In genomic region chr1:2642131-2642559, GRCh38 we compare ENCODE assay signal across 8 cellular contexts. TPM values are rescaled to one million over a fixed set of nuclear protein-coding genes. Genes with fewer than 3 reads are reported as not detected.
DNase-seq lines count a peak whose midpoint lies in the region; ATAC-seq and TF ChIP-seq lines count a peak whose summit lies in the region.

No MANE protein-coding gene starts in this region.

- ATAC-seq in heart right ventricle, result peak in 4 of 8 donors; percentile 7 to 26 (median 14)
- no peak for ATAC-seq in left ventricle myocardium superior
- ATAC-seq in body of pancreas, result peak; percentile 2
- no peak for ATAC-seq in GM19397 (IDR thresholded peaks at IDR 0.05; ENCODE audit: unreplicated experiment)
- no peak for ATAC-seq in GM19467 (IDR thresholded peaks at IDR 0.05; ENCODE audit: unreplicated experiment)

- peak overlapping the region; percentile 87 for H3K4me2 ChIP-seq in mesendoderm (ENCODE audit: low read length)

- peak overlapping the region; percentile 78 for H3K18ac ChIP-seq in mesendoderm (ENCODE audit: low read length)

- H3K79me2 ChIP-seq in mesendoderm (ENCODE audit: control insufficient read depth, insufficient read depth, low read length), result no peaks in the 10 kb centered on the region

- peak overlapping the region; percentile 66 for H3K23ac ChIP-seq in mesendoderm (ENCODE audit: low read length)

- no peaks in the 10 kb centered on the region for H3K27me3 ChIP-seq in heart right ventricle
- H3K27me3 ChIP-seq in body of pancreas, result no peaks in the 10 kb centered on the region
- H3K27me3 ChIP-seq in mesendoderm (ENCODE audit: insufficient read depth, low read length, poor library complexity), result no peaks in the 10 kb centered on the region
- no peaks in the 10 kb centered on the region for H3K27me3 ChIP-seq in vagina

- H3K36me3 ChIP-seq in heart right ventricle (no peaks in the 10 kb centered on the region), body of pancreas (replicated peaks in 1 of 2; ENCODE audit: insufficient read depth in 1 of 2, low read depth in 2 of 2) (no peaks in the 10 kb centered on the region), mesendoderm (ENCODE audit: control insufficient read depth, insufficient read depth, low read length) (no peaks in the 10 kb centered on the region), vagina (no peaks in the 10 kb centered on the region)

- no peak overlapping the region for H2AK5ac ChIP-seq in mesendoderm (ENCODE audit: low read length)

- TF ChIP-seq CTCF in heart right ventricle (IDR thresholded peaks at IDR 0.05) (no peak), body of pancreas (IDR thresholded peaks at IDR 0.05) (no peak), vagina (IDR thresholded peaks at IDR 0.05) (no peak)

- no peak overlapping the region for H3K4ac ChIP-seq in mesendoderm (ENCODE audit: low read depth, low read length)

- peak overlapping the region in 9 of 10 donors; percentile 83 to 98 (median 90) for H3K27ac ChIP-seq in heart right ventricle
- H3K27ac ChIP-seq in body of pancreas, result peak overlapping the region in 1 of 4 donors; percentile 74
- no peak overlapping the region for H3K27ac ChIP-seq in mesendoderm (ENCODE audit: low read depth, low read length)
- H3K27ac ChIP-seq in vagina, result peak overlapping the region; percentile 84

- no peak for TF ChIP-seq POLR2A in body of pancreas (IDR thresholded peaks at IDR 0.05)
- no peak for TF ChIP-seq POLR2A in vagina (IDR thresholded peaks at IDR 0.05)

- peak overlapping the region; percentile 72 to 98 (median 90) for H3K4me3 ChIP-seq in heart right ventricle
- H3K4me3 ChIP-seq in body of pancreas, result peak overlapping the region; percentile 50 to 53
- peak overlapping the region; percentile 51 for H3K4me3 ChIP-seq in mesendoderm (ENCODE audit: low read length)
- peak overlapping the region; percentile 81 to 85 for H3K4me3 ChIP-seq in vagina

- peak overlapping the region; percentile 96 for H3K56ac ChIP-seq in mesendoderm (ENCODE audit: low read length)

- H3K9ac ChIP-seq in mesendoderm (ENCODE audit: low read length), result peak overlapping the region; percentile 96

- no peak overlapping the region for H4K8ac ChIP-seq in mesendoderm (ENCODE audit: low read depth, low read length)

- no peak overlapping the region for H2BK120ac ChIP-seq in mesendoderm (ENCODE audit: low read depth, low read length)

- DNase-seq in heart right ventricle, result no peak
- DNase-seq in left ventricle myocardium superior, result no peak
- DNase-seq in body of pancreas, result no peak
- no peak for DNase-seq in mesendoderm
- DNase-seq in vagina (ENCODE audit: extremely low spot score in 2 of 2), result no peak
- DNase-seq in hippocampal formation (lab: John Stamatoyannopoulos, UW), result no peak

- no peak overlapping the region for H2BK5ac ChIP-seq in mesendoderm (ENCODE audit: low read length)

- H3K4me1 ChIP-seq in heart right ventricle (peaks cover 8 to 21% (median 18%) of the 10 kb centered on the region in 9 donors), body of pancreas (peaks cover 20% of the 10 kb centered on the region), mesendoderm (ENCODE audit: control insufficient read depth, low read depth, low read length) (no peaks in the 10 kb centered on the region), vagina (peaks cover 25% of the 10 kb centered on the region)

- H2BK15ac ChIP-seq in mesendoderm (replicated peaks; ENCODE audit: low read depth), result no peak overlapping the region

- H3K79me1 ChIP-seq in mesendoderm (ENCODE audit: low read length), result no peaks in the 10 kb centered on the region

- H3K9me3 ChIP-seq in heart right ventricle, result peaks cover 0 to 21% (median 10%) of the 10 kb centered on the region in 11 donors
- H3K9me3 ChIP-seq in body of pancreas, result peaks cover 0 to 4% (median 0%) of the 10 kb centered on the region in 3 donors
- peaks cover 4% of the 10 kb centered on the region for H3K9me3 ChIP-seq in vagina

- no peak overlapping the region for H4K5ac ChIP-seq in mesendoderm (ENCODE audit: low read length)

- intact Hi-C loops in heart right ventricle (cut with DNase I) (loop anchor here in 8 of 10 donors (2.0 to 10.0 kb wide), 8 partner anchors 47 to 447 kb away; partner anchors contain the start of genes PEX10 (in 3 of the 8), PANK4 (in 2 of the 8), FAAP20 (in 1 of the 8) and PRXL2B (in 1 of the 8)), left ventricle myocardium superior (cut with micrococcal nuclease) (no loop called here), body of pancreas (cut with DNase I) (no loop called here), vagina (cut with DNase I) (loop anchor here (5.0 to 10.0 kb wide), 2 partner anchors 50 to 227 kb away; partner anchors contain the start of gene PEX10)

- 37 to 38% methylated on average over 11 of the region's 11 CpGs for WGBS in heart right ventricle, 2 donors
- WGBS in body of pancreas, 2 donors, result 16 to 26% methylated on average over 8 to 10 of the region's 11 CpGs
- no CpG with 5 or more reads among the region's 11 CpGs for WGBS in mesendoderm (ENCODE audit: extremely low coverage, insufficient coverage, low lambda C conversion rate)

RNA-seq across cellular contexts. Expression of gene MMEL1, which starts 9.3 kb away (rescaled TPM):
- total RNA-seq in heart right ventricle, result under 1 TPM in 3 of 10 donors, not detected in 7; 0.17 to 0.77 (median 0.67) TPM
- polyA plus RNA-seq in heart right ventricle, result 1 to 10 TPM in 1 of 2 donors, under 1 TPM in 1; 0.46 to 3.9 TPM
- not detected for total RNA-seq in left ventricle myocardium superior
- total RNA-seq in body of pancreas, result not detected
- polyA plus RNA-seq in mesendoderm (2013, experiment 1 of 2), result 0.14 TPM
- 0.18 TPM for polyA plus RNA-seq in mesendoderm (2013, experiment 2 of 2)
- total RNA-seq in vagina, result 4.4 TPM

RNA-seq across cellular contexts. Expression of gene PRXL2B, which starts 55.6 kb away (rescaled TPM):
- total RNA-seq in heart right ventricle (10 to 100 TPM in 1 of 10 donors, 1 to 10 TPM in 9; 3.7 to 10.3 (median 5.3) TPM), left ventricle myocardium superior (11.2 TPM), body of pancreas (1 to 10 TPM; 5.6 to 8.8 TPM), vagina (16.2 TPM)
- 10 to 100 TPM in 1 of 2 donors, 1 to 10 TPM in 1; 6.8 to 12.0 TPM for polyA plus RNA-seq in heart right ventricle
- 22.0 TPM for polyA plus RNA-seq in mesendoderm (2013, experiment 1 of 2)
- polyA plus RNA-seq in mesendoderm (2013, experiment 2 of 2), result 22.9 TPM

Comparison
In these comparisons a context has a peak if more than half of its experiments do, and no peak if none do; other contexts are left out.
1. intact Hi-C loops: an anchor here in heart right ventricle (2.0 to 10.0 kb wide) and vagina (5.0 to 10.0 kb wide); none called in left ventricle myocardium superior and body of pancreas.